In the genomic region with DNA sequence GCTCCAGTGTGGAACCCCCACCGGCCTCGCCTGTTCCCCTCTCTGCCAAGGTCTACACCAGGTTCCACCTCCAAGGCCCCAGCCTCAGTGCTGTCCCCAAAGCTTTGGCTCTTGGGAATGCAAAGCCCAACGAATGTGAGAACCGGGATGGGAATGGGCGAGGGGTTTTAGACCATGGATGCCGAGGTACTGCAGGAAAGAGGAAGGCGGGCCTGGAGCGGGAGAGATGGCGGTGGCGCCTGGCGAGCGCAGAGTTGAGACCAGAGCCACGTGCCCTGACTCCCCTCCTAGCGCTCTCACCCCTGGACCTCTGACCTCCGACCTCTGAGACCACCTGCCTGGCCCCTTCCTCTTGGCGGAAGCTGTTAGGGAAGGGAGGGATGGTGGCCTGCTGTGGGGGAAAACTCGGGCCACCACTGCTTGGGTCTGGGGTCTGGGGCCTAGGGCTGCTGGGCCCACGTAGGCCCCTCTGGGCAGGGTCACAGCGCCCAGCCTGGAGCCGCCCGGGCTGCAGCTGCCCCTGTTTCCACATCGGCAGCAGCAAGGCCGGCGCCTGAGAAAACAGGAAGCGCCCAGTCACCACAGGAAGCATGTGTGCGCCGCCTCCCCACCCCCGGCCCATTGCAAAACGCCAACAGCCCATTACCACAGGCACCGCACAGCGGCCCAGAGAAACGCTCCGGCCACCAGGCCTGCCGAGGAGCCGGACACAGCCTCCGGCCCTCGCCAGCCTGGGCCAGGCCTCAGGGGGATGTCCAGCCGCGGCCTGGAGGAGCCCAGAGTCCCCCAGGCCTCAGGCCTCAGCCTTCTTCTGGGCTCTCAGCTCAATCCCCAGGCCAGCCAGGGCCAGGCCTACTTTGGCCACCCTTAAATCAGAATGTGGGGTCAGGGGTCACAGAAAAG, we compare ENCODE assay signal across 2 cellular contexts.
A peak's percentile ranks its signal among the peaks of the same experiment; 100 is the strongest.
TF ChIP-seq lines count a peak whose summit lies in the region.

No MANE protein-coding gene starts in this region.

TF ChIP-seq in PFSK-1, 5 proteins besides CTCF, POLR2A, EP300 and RAD21:
- TF ChIP-seq POLR2AphosphoS5 (IDR thresholded peaks at IDR 0.05; ENCODE audit: low read depth, low read length) (peak; percentile 65), TAF1 (IDR thresholded peaks at IDR 0.05; ENCODE audit: borderline replicate concordance, insufficient read depth, low read length) (no peak), SIN3A (IDR thresholded peaks at IDR 0.05; ENCODE audit: borderline replicate concordance, insufficient read depth, low read length) (no peak; the same call in 1 of the 2 replicates), FOXP2 (optimal IDR thresholded peaks at IDR 0.05; ENCODE audit: borderline replicate concordance, extremely low read depth, extremely low read length, insufficient read depth) (peak; percentile 99)

TF ChIP-seq in HepG2, 621 proteins besides CTCF, POLR2A, EP300 and RAD21 (continues in another document):
- TF ChIP-seq TCF12 (IDR thresholded peaks at IDR 0.05) (no peak), TCF12 (CRISPR knock-in tag; IDR thresholded peaks at IDR 0.05) (no peak), SYNCRIP (IDR thresholded peaks at IDR 0.05; ENCODE audit: insufficient read depth, low read depth, low read length) (no peak), ZNF563 (CRISPR knock-in tag; IDR thresholded peaks at IDR 0.05) (0 out of 2 replicates have a peak, but pooled peaks have one; percentile 48), GABPA (IDR thresholded peaks at IDR 0.05; ENCODE audit: low read depth, low read length) (no peak), GABPA (CRISPR knock-in tag; IDR thresholded peaks at IDR 0.05; ENCODE audit: low read depth) (peak; percentile 90), ZNF20 (CRISPR knock-in tag; IDR thresholded peaks at IDR 0.05) (no peak), SMAD9 (CRISPR knock-in tag; IDR thresholded peaks at IDR 0.05) (no peak), ZNF567 (CRISPR knock-in tag; IDR thresholded peaks at IDR 0.05; ENCODE audit: borderline replicate concordance) (no peak), SAP130 (CRISPR knock-in tag; IDR thresholded peaks at IDR 0.05; ENCODE audit: low read depth) (peak; percentile 49; the same call in 1 of the 2 replicates), FOXA1 (IDR thresholded peaks at IDR 0.05) (no peak), FOXA1 (CRISPR knock-in tag; IDR thresholded peaks at IDR 0.05) (peak; percentile 31; the same call in 1 of the 2 replicates), ZBTB7A (CRISPR knock-in tag; IDR thresholded peaks at IDR 0.05) (peak; percentile 72; the same call in 1 of the 2 replicates), CEBPB (IDR thresholded peaks at IDR 0.05; ENCODE audit: borderline replicate concordance, low read depth, low read length) (peak; percentile 68; the same call in 1 of the 2 replicates), KLF11 (CRISPR knock-in tag; IDR thresholded peaks at IDR 0.05) (no peak), ZBTB38 (CRISPR knock-in tag; IDR thresholded peaks at IDR 0.05) (peak; percentile 76; the same call in 1 of the 2 replicates), ZNF543 (CRISPR knock-in tag; IDR thresholded peaks at IDR 0.05) (no peak), SSRP1 (CRISPR knock-in tag; IDR thresholded peaks at IDR 0.05) (no peak), GABPB1 (CRISPR knock-in tag; IDR thresholded peaks at IDR 0.05) (peak; percentile 79), AGO1 (IDR thresholded peaks at IDR 0.05; ENCODE audit: low read depth, low read length, poor library complexity, severe bottlenecking) (no peak)
- TF ChIP-seq, protein P1, sequence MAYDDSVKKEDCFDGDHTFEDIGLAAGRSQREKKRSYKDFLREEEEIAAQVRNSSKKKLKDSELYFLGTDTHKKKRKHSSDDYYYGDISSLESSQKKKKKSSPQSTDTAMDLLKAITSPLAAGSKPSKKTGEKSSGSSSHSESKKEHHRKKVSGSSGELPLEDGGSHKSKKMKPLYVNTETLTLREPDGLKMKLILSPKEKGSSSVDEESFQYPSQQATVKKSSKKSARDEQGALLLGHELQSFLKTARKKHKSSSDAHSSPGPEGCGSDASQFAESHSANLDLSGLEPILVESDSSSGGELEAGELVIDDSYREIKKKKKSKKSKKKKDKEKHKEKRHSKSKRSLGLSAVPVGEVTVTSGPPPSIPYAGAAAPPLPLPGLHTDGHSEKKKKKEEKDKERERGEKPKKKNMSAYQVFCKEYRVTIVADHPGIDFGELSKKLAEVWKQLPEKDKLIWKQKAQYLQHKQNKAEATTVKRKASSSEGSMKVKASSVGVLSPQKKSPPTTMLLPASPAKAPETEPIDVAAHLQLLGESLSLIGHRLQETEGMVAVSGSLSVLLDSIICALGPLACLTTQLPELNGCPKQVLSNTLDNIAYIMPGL (CRISPR knock-in tag; IDR thresholded peaks at IDR 0.05; ENCODE audit: borderline replicate concordance in 1 of 2, low read depth in 1 of 2) = no peak
- TF ChIP-seq, protein P2, sequence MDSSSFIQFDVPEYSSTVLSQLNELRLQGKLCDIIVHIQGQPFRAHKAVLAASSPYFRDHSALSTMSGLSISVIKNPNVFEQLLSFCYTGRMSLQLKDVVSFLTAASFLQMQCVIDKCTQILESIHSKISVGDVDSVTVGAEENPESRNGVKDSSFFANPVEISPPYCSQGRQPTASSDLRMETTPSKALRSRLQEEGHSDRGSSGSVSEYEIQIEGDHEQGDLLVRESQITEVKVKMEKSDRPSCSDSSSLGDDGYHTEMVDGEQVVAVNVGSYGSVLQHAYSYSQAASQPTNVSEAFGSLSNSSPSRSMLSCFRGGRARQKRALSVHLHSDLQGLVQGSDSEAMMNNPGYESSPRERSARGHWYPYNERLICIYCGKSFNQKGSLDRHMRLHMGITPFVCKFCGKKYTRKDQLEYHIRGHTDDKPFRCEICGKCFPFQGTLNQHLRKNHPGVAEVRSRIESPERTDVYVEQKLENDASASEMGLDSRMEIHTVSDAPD (CRISPR knock-in tag; IDR thresholded peaks at IDR 0.05) = no peak
- TF ChIP-seq, protein P3, sequence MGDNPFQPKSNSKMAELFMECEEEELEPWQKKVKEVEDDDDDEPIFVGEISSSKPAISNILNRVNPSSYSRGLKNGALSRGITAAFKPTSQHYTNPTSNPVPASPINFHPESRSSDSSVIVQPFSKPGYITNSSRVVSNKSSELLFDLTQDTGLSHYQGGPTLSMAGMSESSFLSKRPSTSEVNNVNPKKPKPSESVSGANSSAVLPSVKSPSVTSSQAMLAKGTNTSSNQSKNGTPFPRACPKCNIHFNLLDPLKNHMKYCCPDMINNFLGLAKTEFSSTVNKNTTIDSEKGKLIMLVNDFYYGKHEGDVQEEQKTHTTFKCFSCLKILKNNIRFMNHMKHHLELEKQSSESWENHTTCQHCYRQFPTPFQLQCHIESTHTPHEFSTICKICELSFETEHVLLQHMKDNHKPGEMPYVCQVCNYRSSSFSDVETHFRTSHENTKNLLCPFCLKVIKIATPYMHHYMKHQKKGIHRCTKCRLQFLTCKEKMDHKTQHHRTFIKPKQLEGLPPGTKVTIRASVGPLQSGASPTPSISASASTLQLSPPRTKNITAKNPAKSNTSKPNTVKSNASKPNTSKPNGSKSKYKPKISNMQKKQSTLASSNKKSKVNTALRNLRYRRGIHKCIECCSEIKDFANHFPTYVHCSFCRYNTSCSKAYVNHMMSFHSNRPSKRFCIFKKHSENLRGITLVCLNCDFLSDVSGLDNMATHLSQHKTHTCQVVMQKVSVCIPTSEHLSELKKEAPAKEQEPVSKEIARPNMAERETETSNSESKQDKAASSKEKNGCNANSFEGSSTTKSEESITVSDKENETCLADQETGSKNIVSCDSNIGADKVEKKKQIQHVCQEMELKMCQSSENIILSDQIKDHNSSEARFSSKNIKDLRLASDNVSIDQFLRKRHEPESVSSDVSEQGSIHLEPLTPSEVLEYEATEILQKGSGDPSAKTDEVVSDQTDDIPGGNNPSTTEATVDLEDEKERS (CRISPR knock-in tag; IDR thresholded peaks at IDR 0.05) = no peak
- TF ChIP-seq, protein P4, sequence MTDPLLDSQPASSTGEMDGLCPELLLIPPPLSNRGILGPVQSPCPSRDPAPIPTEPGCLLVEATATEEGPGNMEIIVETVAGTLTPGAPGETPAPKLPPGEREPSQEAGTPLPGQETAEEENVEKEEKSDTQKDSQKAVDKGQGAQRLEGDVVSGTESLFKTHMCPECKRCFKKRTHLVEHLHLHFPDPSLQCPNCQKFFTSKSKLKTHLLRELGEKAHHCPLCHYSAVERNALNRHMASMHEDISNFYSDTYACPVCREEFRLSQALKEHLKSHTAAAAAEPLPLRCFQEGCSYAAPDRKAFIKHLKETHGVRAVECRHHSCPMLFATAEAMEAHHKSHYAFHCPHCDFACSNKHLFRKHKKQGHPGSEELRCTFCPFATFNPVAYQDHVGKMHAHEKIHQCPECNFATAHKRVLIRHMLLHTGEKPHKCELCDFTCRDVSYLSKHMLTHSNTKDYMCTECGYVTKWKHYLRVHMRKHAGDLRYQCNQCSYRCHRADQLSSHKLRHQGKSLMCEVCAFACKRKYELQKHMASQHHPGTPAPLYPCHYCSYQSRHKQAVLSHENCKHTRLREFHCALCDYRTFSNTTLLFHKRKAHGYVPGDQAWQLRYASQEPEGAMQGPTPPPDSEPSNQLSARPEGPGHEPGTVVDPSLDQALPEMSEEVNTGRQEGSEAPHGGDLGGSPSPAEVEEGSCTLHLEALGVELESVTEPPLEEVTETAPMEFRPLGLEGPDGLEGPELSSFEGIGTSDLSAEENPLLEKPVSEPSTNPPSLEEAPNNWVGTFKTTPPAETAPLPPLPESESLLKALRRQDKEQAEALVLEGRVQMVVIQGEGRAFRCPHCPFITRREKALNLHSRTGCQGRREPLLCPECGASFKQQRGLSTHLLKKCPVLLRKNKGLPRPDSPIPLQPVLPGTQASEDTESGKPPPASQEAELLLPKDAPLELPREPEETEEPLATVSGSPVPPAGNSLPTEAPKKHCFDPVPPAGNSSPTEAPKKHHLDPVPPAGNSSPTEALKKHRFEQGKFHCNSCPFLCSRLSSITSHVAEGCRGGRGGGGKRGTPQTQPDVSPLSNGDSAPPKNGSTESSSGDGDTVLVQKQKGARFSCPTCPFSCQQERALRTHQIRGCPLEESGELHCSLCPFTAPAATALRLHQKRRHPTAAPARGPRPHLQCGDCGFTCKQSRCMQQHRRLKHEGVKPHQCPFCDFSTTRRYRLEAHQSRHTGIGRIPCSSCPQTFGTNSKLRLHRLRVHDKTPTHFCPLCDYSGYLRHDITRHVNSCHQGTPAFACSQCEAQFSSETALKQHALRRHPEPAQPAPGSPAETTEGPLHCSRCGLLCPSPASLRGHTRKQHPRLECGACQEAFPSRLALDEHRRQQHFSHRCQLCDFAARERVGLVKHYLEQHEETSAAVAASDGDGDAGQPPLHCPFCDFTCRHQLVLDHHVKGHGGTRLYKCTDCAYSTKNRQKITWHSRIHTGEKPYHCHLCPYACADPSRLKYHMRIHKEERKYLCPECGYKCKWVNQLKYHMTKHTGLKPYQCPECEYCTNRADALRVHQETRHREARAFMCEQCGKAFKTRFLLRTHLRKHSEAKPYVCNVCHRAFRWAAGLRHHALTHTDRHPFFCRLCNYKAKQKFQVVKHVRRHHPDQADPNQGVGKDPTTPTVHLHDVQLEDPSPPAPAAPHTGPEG (CRISPR knock-in tag; IDR thresholded peaks at IDR 0.05) = no peak
- TF ChIP-seq, protein P5, sequence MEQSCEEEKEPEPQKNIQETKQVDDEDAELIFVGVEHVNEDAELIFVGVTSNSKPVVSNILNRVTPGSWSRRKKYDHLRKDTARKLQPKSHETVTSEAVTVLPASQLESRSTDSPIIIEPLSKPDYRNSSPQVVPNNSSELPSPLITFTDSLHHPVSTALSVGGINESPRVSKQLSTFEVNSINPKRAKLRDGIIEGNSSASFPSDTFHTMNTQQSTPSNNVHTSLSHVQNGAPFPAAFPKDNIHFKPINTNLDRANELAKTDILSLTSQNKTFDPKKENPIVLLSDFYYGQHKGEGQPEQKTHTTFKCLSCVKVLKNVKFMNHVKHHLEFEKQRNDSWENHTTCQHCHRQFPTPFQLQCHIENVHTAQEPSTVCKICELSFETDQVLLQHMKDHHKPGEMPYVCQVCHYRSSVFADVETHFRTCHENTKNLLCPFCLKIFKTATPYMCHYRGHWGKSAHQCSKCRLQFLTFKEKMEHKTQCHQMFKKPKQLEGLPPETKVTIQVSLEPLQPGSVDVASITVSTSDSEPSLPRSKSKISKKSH (CRISPR knock-in tag; IDR thresholded peaks at IDR 0.05; ENCODE audit: borderline replicate concordance) = 0 out of 2 replicates have a peak, but pooled peaks have one; percentile 21
- TF ChIP-seq, protein P6, sequence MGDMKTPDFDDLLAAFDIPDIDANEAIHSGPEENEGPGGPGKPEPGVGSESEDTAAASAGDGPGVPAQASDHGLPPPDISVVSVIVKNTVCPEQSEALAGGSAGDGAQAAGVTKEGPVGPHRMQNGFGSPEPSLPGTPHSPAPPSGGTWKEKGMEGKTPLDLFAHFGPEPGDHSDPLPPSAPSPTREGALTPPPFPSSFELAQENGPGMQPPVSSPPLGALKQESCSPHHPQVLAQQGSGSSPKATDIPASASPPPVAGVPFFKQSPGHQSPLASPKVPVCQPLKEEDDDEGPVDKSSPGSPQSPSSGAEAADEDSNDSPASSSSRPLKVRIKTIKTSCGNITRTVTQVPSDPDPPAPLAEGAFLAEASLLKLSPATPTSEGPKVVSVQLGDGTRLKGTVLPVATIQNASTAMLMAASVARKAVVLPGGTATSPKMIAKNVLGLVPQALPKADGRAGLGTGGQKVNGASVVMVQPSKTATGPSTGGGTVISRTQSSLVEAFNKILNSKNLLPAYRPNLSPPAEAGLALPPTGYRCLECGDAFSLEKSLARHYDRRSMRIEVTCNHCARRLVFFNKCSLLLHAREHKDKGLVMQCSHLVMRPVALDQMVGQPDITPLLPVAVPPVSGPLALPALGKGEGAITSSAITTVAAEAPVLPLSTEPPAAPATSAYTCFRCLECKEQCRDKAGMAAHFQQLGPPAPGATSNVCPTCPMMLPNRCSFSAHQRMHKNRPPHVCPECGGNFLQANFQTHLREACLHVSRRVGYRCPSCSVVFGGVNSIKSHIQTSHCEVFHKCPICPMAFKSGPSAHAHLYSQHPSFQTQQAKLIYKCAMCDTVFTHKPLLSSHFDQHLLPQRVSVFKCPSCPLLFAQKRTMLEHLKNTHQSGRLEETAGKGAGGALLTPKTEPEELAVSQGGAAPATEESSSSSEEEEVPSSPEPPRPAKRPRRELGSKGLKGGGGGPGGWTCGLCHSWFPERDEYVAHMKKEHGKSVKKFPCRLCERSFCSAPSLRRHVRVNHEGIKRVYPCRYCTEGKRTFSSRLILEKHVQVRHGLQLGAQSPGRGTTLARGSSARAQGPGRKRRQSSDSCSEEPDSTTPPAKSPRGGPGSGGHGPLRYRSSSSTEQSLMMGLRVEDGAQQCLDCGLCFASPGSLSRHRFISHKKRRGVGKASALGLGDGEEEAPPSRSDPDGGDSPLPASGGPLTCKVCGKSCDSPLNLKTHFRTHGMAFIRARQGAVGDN (CRISPR knock-in tag; IDR thresholded peaks at IDR 0.05) = peak; percentile 76
